In the genomic region with DNA sequence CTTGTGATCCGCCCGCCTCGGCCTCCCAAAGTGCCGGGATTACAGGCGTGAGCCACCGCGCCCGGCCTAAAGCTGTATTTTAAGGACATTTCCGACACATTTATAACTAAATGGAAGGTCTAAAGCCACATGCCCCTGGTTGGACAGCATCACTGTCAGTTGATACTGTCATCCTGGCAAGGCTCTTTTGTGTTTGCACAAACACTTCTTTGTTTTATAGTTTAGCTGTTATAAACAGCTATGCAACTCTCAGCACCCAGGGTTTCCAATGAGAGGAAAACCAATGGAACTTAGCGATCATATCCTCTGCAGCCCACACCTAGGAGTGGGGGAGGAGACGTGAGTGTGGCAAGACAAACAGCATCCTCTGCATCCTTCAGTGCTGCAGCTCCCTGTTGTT, we compare ENCODE assay signal across 13 cellular contexts. TPM values are rescaled to one million over a fixed set of nuclear protein-coding genes. Genes with fewer than 3 reads are reported as not detected.
DNase-seq lines count a peak whose midpoint lies in the region; ATAC-seq and TF ChIP-seq lines count a peak whose summit lies in the region.
"Had no signal": no experiment of that assay in that cellular context is flagged by ENCODE, and none has a peak within 500 bp of the region (broad histone marks: within the 10 kb centered on the region; RNA-seq: fewer than 3 reads in every experiment).

No MANE protein-coding gene starts in this region.

- H3K27ac ChIP-seq in IMR-90 (ENCODE audit: insufficient read depth, low read length) (no peak overlapping the region), caudate nucleus (ENCODE audit: low read depth, low read length) (peak overlapping the region; percentile 96)

- DNase-seq in IMR-90, result no peak
- peak in 29 of 61 donors; percentile 5 to 69 (median 28) for DNase-seq in caudate nucleus (lab: John Stamatoyannopoulos, UW)
- peak; percentile 74 for DNase-seq in inferior parietal cortex (ENCODE audit: extremely low spot score)
- DNase-seq in stimulated activated effector memory CD8-positive, alpha-beta T cell treated with anti-CD3 and anti-CD28 coated beads, Interleukin-12 subunit alpha, Interleukin-12 subunit beta, amount 100 ng/mL, for 72 hours (ENCODE audit: low spot score in 2 of 2), result no peak
- DNase-seq: Caco-2, HFFc6, NCI-H1105, NCI-H1694 treated with DMSO at 0.1 percent for 48 hours, NCI-H345, NCI-H69 had no signal

- intact Hi-C loops in IMR-90 (cut with micrococcal nuclease), result no loop called here

- H3K14ac ChIP-seq in IMR-90 (replicated peaks; ENCODE audit: low read depth, low read length), result no peak overlapping the region

- H3K4ac ChIP-seq in IMR-90 (ENCODE audit: low read depth, low read length), result no peak overlapping the region

- no peaks in the 10 kb centered on the region for H3K9me3 Mint-ChIP-seq in stimulated activated effector memory CD8-positive, alpha-beta T cell treated with anti-CD3 and anti-CD28 coated beads, Interleukin-12 subunit alpha, Interleukin-12 subunit beta, amount 100 ng/mL, for 72 hours
- H3K9me3 Mint-ChIP-seq: HFFc6 had no signal

- no peaks in the 10 kb centered on the region for H3K36me3 Mint-ChIP-seq in stimulated activated effector memory CD8-positive, alpha-beta T cell treated with anti-CD3 and anti-CD28 coated beads, Interleukin-12 subunit alpha, Interleukin-12 subunit beta, amount 100 ng/mL, for 72 hours

- no peak overlapping the region for H2AFZ ChIP-seq in IMR-90 (replicated peaks; ENCODE audit: low read length, poor library complexity)

- WGBS in IMR-90 (ENCODE audit: extremely low coverage in 2 of 2, insufficient read length in 1 of 2), 2 experiments, result 96% methylated on average over 5 of the region's 11 CpGs; no CpG with 5 or more reads in 1 of the 2 experiments

- peak overlapping the region; percentile 70 for H2AK9ac ChIP-seq in IMR-90 (replicated peaks; ENCODE audit: low read depth, low read length, poor library complexity)

- H3K27ac Mint-ChIP-seq in stimulated activated effector memory CD8-positive, alpha-beta T cell treated with anti-CD3 and anti-CD28 coated beads, Interleukin-12 subunit alpha, Interleukin-12 subunit beta, amount 100 ng/mL, for 72 hours, result peak overlapping the region; percentile 51
- H3K27ac Mint-ChIP-seq: HFFc6 had no signal

- BruUV-seq in IMR-90 (replicated peaks; lab: Mats Ljungman, UMichigan), result no TSS peak

- CTCF ChIA-PET in IMR-90 (lab: Yijun Ruan, JAX), result no interaction called here

- POLR2A ChIA-PET in IMR-90 (lab: Charles Lee; ENCODE audit: unreplicated experiment), result no interaction called here

- no peak overlapping the region for H3K23ac ChIP-seq in IMR-90 (ENCODE audit: low read depth, low read length)

- no peaks in the 10 kb centered on the region for H3K36me3 ChIP-seq in IMR-90 (ENCODE audit: control insufficient read depth, insufficient read depth, low read length)

- no peak for TF ChIP-seq CTCF in IMR-90 (conservative IDR thresholded peaks at IDR 0.05; ENCODE audit: low read depth, low read length)

- no peak overlapping the region for H4K91ac ChIP-seq in IMR-90 (ENCODE audit: insufficient read depth, low read depth, low read length)

- no peak overlapping the region for H3K56ac ChIP-seq in IMR-90 (ENCODE audit: extremely low read depth, insufficient read depth, low read length)

- ATAC-seq in IMR-90 (ENCODE audit: low read depth) (no peak), HG02970 (IDR thresholded peaks at IDR 0.05; ENCODE audit: low FRiP score, unreplicated experiment) (no peak), HG03460 (IDR thresholded peaks at IDR 0.05; ENCODE audit: unreplicated experiment) (no peak), HG02678 (IDR thresholded peaks at IDR 0.05; ENCODE audit: unreplicated experiment) (no peak)
- no peak for ATAC-seq in stimulated activated effector memory CD8-positive, alpha-beta T cell treated with anti-CD3 and anti-CD28 coated beads, Interleukin-12 subunit alpha, Interleukin-12 subunit beta, amount 100 ng/mL, for 72 hours

- dilution Hi-C loops in IMR-90 (cut with HindIII; ENCODE audit: low sequenced_read_pairs, unreplicated experiment), result no loop called here

- no peak overlapping the region for H3K4me3 ChIP-seq in IMR-90 (ENCODE audit: insufficient read depth, low read depth, low read length)

- H4K8ac ChIP-seq in IMR-90 (ENCODE audit: low read depth in 2 of 2, low read length in 2 of 2), result no peak overlapping the region

- no peak overlapping the region for H3K18ac ChIP-seq in IMR-90 (ENCODE audit: low read depth, low read length)

- H2BK15ac ChIP-seq in IMR-90 (ENCODE audit: low read depth, low read length), result no peak overlapping the region

- peaks cover 17% of the 10 kb centered on the region for H3K4me1 Mint-ChIP-seq in stimulated activated effector memory CD8-positive, alpha-beta T cell treated with anti-CD3 and anti-CD28 coated beads, Interleukin-12 subunit alpha, Interleukin-12 subunit beta, amount 100 ng/mL, for 72 hours

- no peak for TF ChIP-seq RAD21 in IMR-90 (IDR thresholded peaks at IDR 0.05; ENCODE audit: low read length)

- no peak overlapping the region for H3K9ac ChIP-seq in IMR-90 (ENCODE audit: low read depth, low read length)

- H2AK5ac ChIP-seq in IMR-90 (ENCODE audit: low read depth, low read length), result no peak overlapping the region

- H3K4me3 Mint-ChIP-seq in stimulated activated effector memory CD8-positive, alpha-beta T cell treated with anti-CD3 and anti-CD28 coated beads, Interleukin-12 subunit alpha, Interleukin-12 subunit beta, amount 100 ng/mL, for 72 hours, result no peak overlapping the region
- H3K4me3 Mint-ChIP-seq: HFFc6 had no signal

- no peaks in the 10 kb centered on the region for H3K9me3 ChIP-seq in IMR-90 (ENCODE audit: control insufficient read depth, insufficient read depth, low read length)
- H3K9me3 ChIP-seq: Caco-2 had no signal

- no peaks in the 10 kb centered on the region for H3K27me3 ChIP-seq in IMR-90 (ENCODE audit: control insufficient read depth, insufficient read depth, low read length)

- no peak overlapping the region for H2BK5ac ChIP-seq in IMR-90 (ENCODE audit: low read depth, low read length, poor library complexity, severe bottlenecking)

- no peak for TF ChIP-seq POLR2A in IMR-90 (IDR thresholded peaks at IDR 0.05; ENCODE audit: low read depth, low read length)

- peaks cover 16 to 25% of the 10 kb centered on the region in 2 experiments; a peak in 3 of 4 replicates for H3K79me1 ChIP-seq in IMR-90 (ENCODE audit: low read depth in 1 of 2, low read length in 2 of 2)

- no peaks in the 10 kb centered on the region for H3K9me1 ChIP-seq in IMR-90 (ENCODE audit: insufficient read depth, low read length)

- in situ Hi-C loops in IMR-90 (cut with MboI; ENCODE audit: low sequenced_read_pairs), result loop anchor here (25.0 kb wide), 1 partner anchor 94 kb away; no protein-coding TSS in a partner anchor

- no peak overlapping the region for H2BK20ac ChIP-seq in IMR-90 (ENCODE audit: low read depth, low read length)

- H4K20me1 ChIP-seq in IMR-90 (ENCODE audit: insufficient read depth, low read length), result no peaks in the 10 kb centered on the region

- no peak overlapping the region for H2BK120ac ChIP-seq in IMR-90 (ENCODE audit: low read depth, low read length)

- no peak overlapping the region for H3K4me2 ChIP-seq in IMR-90 (ENCODE audit: low read depth, low read length)

- no peak overlapping the region for H4K5ac ChIP-seq in IMR-90 (ENCODE audit: low read depth, low read length)

- H3K4me1 ChIP-seq in IMR-90 (ENCODE audit: control insufficient read depth, insufficient read depth, low read length), result no peaks in the 10 kb centered on the region

TF ChIP-seq in IMR-90, 13 proteins besides CTCF, POLR2A, EP300 and RAD21:
- TF ChIP-seq, protein P1, sequence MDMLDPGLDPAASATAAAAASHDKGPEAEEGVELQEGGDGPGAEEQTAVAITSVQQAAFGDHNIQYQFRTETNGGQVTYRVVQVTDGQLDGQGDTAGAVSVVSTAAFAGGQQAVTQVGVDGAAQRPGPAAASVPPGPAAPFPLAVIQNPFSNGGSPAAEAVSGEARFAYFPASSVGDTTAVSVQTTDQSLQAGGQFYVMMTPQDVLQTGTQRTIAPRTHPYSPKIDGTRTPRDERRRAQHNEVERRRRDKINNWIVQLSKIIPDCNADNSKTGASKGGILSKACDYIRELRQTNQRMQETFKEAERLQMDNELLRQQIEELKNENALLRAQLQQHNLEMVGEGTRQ (IDR thresholded peaks at IDR 0.05; ENCODE audit: low read depth, low read length), result no peak
- TF ChIP-seq MXI1 (IDR thresholded peaks at IDR 0.05; ENCODE audit: borderline replicate concordance, low read depth, low read length) (no peak), BHLHE40 (IDR thresholded peaks at IDR 0.05; ENCODE audit: low read depth, low read length) (no peak), MAFK (IDR thresholded peaks at IDR 0.05; ENCODE audit: low read depth, low read length) (no peak), CEBPB (IDR thresholded peaks at IDR 0.05; ENCODE audit: low read depth, low read length) (no peak), RFX5 (IDR thresholded peaks at IDR 0.05; ENCODE audit: low read depth, low read length) (no peak), NFE2L2 (IDR thresholded peaks at IDR 0.05; ENCODE audit: low read depth, low read length) (no peak)
- TF ChIP-seq, protein P2, sequence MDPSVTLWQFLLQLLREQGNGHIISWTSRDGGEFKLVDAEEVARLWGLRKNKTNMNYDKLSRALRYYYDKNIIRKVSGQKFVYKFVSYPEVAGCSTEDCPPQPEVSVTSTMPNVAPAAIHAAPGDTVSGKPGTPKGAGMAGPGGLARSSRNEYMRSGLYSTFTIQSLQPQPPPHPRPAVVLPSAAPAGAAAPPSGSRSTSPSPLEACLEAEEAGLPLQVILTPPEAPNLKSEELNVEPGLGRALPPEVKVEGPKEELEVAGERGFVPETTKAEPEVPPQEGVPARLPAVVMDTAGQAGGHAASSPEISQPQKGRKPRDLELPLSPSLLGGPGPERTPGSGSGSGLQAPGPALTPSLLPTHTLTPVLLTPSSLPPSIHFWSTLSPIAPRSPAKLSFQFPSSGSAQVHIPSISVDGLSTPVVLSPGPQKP (IDR thresholded peaks at IDR 0.05; ENCODE audit: borderline replicate concordance, low read depth, low read length), result no peak

RNA-seq across cellular contexts. Expression of a gene that starts 19.7 kb away (rescaled TPM):
- total RNA-seq in IMR-90 (2012; rRNA removed), result 10.6 and 13.6 TPM in 2 replicates
- polyA plus RNA-seq in IMR-90 (2012; rRNA removed), result 6.5 and 6.8 TPM in 2 replicates
- polyA plus RNA-seq in IMR-90 (2012; cell fraction: cytosol; rRNA removed), result 2.8 and 3.7 TPM in 2 replicates
- polyA plus RNA-seq in IMR-90 (2012; cell fraction: nucleus; rRNA removed; ENCODE audit: low replicate concordance), result 6.5 and 6.6 TPM in 2 replicates

RNA-seq across cellular contexts. Expression of a gene that starts 32.3 kb away (rescaled TPM):
- 38.0 and 78.6 TPM in 2 replicates for total RNA-seq in IMR-90 (2012; rRNA removed)
- 25.6 and 33.0 TPM in 2 replicates for polyA plus RNA-seq in IMR-90 (2012; rRNA removed)
- polyA plus RNA-seq in IMR-90 (2012; cell fraction: cytosol; rRNA removed), result 18.0 and 19.5 TPM in 2 replicates
- 8.5 and 13.9 TPM in 2 replicates for polyA plus RNA-seq in IMR-90 (2012; cell fraction: nucleus; rRNA removed; ENCODE audit: low replicate concordance)
